In genomic region chr17:45087978-45088377, GRCh38 we compare ENCODE assay signal across 1 cellular context.
TF ChIP-seq lines count a peak whose summit lies in the region.

No MANE protein-coding gene starts in this region.

TF ChIP-seq in K562, 482 proteins besides CTCF, POLR2A, EP300 and RAD21:
- TF ChIP-seq ZBTB9 (CRISPR knock-in tag; IDR thresholded peaks at IDR 0.05): no peak
- TF ChIP-seq CHAMP1 (IDR thresholded peaks at IDR 0.05): no peak
- no peak for TF ChIP-seq ZNF785 (CRISPR knock-in tag; IDR thresholded peaks at IDR 0.05)
- no peak for TF ChIP-seq STAT6 (CRISPR knock-in tag; IDR thresholded peaks at IDR 0.05)
- TF ChIP-seq RCOR1 (IDR thresholded peaks at IDR 0.05; ENCODE audit: borderline replicate concordance in 1 of 2, low read depth in 2 of 2, low read length in 2 of 2): no peak
